In the genomic region with DNA sequence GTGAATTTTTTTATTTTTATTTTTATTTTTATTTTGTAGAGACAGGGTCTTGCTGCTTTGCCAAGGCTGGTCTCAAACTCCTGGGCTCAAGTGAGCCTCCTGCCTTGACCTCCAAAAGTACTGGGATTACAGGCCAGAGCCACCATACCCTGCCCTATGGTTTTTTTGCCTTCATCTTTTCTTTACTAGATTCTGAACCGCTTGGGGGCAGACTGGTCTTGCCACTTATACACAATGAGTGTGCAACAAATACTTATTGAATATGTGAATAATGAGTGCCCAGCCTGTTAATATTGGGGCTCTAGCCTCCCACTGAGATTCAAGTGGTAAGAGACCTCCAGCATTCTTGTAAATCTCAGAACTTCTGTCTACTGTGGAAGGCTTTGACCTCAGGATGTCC, we compare ENCODE assay signal across 9 cellular contexts. TPM values are rescaled to one million over a fixed set of nuclear protein-coding genes. Genes with fewer than 3 reads are reported as not detected.
A peak's percentile ranks its signal among the peaks of the same experiment; 100 is the strongest.
DNase-seq lines count a peak whose midpoint lies in the region; ATAC-seq and TF ChIP-seq lines count a peak whose summit lies in the region.
"Had no signal": no experiment of that assay in that cellular context is flagged by ENCODE, and none has a peak within 500 bp of the region (broad histone marks: within the 10 kb centered on the region; RNA-seq: fewer than 3 reads in every experiment).

No MANE protein-coding gene starts in this region.

- H3K4me2 ChIP-seq in smooth muscle cell, result peak overlapping the region; percentile 0

- H3K27me3 Mint-ChIP-seq in T-helper 1 cell treated with Interleukin-12 subunit alpha and Interleukin-12 subunit beta and Interleukin-4 antibody, amounts not matched to agents 30 μg/mL and 1 μg/mL, for 36 hours (ENCODE audit: low read depth), result no peaks in the 10 kb centered on the region
- peaks cover 8% of the 10 kb centered on the region for H3K27me3 Mint-ChIP-seq in dendritic cell treated with granulocyte-macrophage colony-stimulating factor and Interleukin-4, amounts not matched to agents 40 ng/mL and 50 ng/mL, for 4 days

- H3K4me3 ChIP-seq in GM12865 (ENCODE audit: low read depth, low read length) (no peak overlapping the region), smooth muscle cell (no peak overlapping the region)
- H3K4me3 ChIP-seq: mucosa of descending colon had no signal

- H4K20me1 ChIP-seq in smooth muscle cell (ENCODE audit: low read depth), result peaks cover 83% of the 10 kb centered on the region

- ATAC-seq in HG03280 (IDR thresholded peaks at IDR 0.05; ENCODE audit: unreplicated experiment) (no peak), GM21367 (IDR thresholded peaks at IDR 0.05; ENCODE audit: unreplicated experiment) (no peak)
- ATAC-seq: mucosa of descending colon had no signal

- intact Hi-C loops in dendritic cell treated with granulocyte-macrophage colony-stimulating factor and Interleukin-4, amounts not matched to agents 40 ng/mL and 50 ng/mL, for 4 days (cut with micrococcal nuclease), result loop anchor here (5.0 kb wide), 1 partner anchor 34 kb away; no protein-coding TSS in a partner anchor

- H3K9me3 Mint-ChIP-seq in T-helper 1 cell treated with Interleukin-12 subunit alpha and Interleukin-12 subunit beta and Interleukin-4 antibody, amounts not matched to agents 30 μg/mL and 1 μg/mL, for 36 hours, result no peaks in the 10 kb centered on the region
- H3K9me3 Mint-ChIP-seq in dendritic cell treated with granulocyte-macrophage colony-stimulating factor and Interleukin-4, amounts not matched to agents 40 ng/mL and 50 ng/mL, for 4 days, result peaks cover 9% of the 10 kb centered on the region

- H3K27ac Mint-ChIP-seq in T-helper 1 cell treated with Interleukin-12 subunit alpha and Interleukin-12 subunit beta and Interleukin-4 antibody, amounts not matched to agents 30 μg/mL and 1 μg/mL, for 36 hours, result peak overlapping the region; percentile 94
- H3K27ac Mint-ChIP-seq in dendritic cell treated with granulocyte-macrophage colony-stimulating factor and Interleukin-4, amounts not matched to agents 40 ng/mL and 50 ng/mL, for 4 days, result peak overlapping the region; percentile 77

- H3K27ac ChIP-seq in smooth muscle cell (ENCODE audit: low read depth), result peak overlapping the region; percentile 68

- peak; percentile 33 for TF ChIP-seq CTCF in GM12865 (IDR thresholded peaks at IDR 0.05; ENCODE audit: insufficient read depth, low read depth, low read length, missing control alignments)
- TF ChIP-seq CTCF in smooth muscle cell (IDR thresholded peaks at IDR 0.05; ENCODE audit: borderline replicate concordance, insufficient read depth, poor library complexity, severe bottlenecking), result no peak

- peaks cover 52% of the 10 kb centered on the region for H3K36me3 Mint-ChIP-seq in T-helper 1 cell treated with Interleukin-12 subunit alpha and Interleukin-12 subunit beta and Interleukin-4 antibody, amounts not matched to agents 30 μg/mL and 1 μg/mL, for 36 hours (ENCODE audit: low read depth)
- H3K36me3 Mint-ChIP-seq in dendritic cell treated with granulocyte-macrophage colony-stimulating factor and Interleukin-4, amounts not matched to agents 40 ng/mL and 50 ng/mL, for 4 days (ENCODE audit: low read depth), result peaks cover 13% of the 10 kb centered on the region

- peaks cover 71% of the 10 kb centered on the region for H3K4me1 Mint-ChIP-seq in T-helper 1 cell treated with Interleukin-12 subunit alpha and Interleukin-12 subunit beta and Interleukin-4 antibody, amounts not matched to agents 30 μg/mL and 1 μg/mL, for 36 hours (ENCODE audit: low read depth)
- peaks cover 59% of the 10 kb centered on the region for H3K4me1 Mint-ChIP-seq in dendritic cell treated with granulocyte-macrophage colony-stimulating factor and Interleukin-4, amounts not matched to agents 40 ng/mL and 50 ng/mL, for 4 days (ENCODE audit: low read depth)

- no peaks in the 10 kb centered on the region for H3K9me3 ChIP-seq in smooth muscle cell (replicated peaks; ENCODE audit: low read depth)
- H3K9me3 ChIP-seq: mucosa of descending colon had no signal

- DNase-seq in GM12865 (ENCODE audit: low read depth), result peak; percentile 57
- no peak for DNase-seq in smooth muscle cell (lab: John Stamatoyannopoulos, UW; ENCODE audit: unreplicated experiment)
- DNase-seq in SK-N-DZ (ENCODE audit: low spot score), result no peak
- DNase-seq: SIG-M5 had no signal

- H3K9ac ChIP-seq in smooth muscle cell (ENCODE audit: low read depth), result no peak overlapping the region

- H2AFZ ChIP-seq in smooth muscle cell (ENCODE audit: low read depth), result no peak overlapping the region

- H3K4me1 ChIP-seq in smooth muscle cell (ENCODE audit: low read depth), result peaks cover 3% of the 10 kb centered on the region

- peaks cover 1% of the 10 kb centered on the region for H3F3A ChIP-seq in smooth muscle cell (ENCODE audit: low read depth)

- H3K4me3 Mint-ChIP-seq in T-helper 1 cell treated with Interleukin-12 subunit alpha and Interleukin-12 subunit beta and Interleukin-4 antibody, amounts not matched to agents 30 μg/mL and 1 μg/mL, for 36 hours, result peak overlapping the region; percentile 95
- H3K4me3 Mint-ChIP-seq in dendritic cell treated with granulocyte-macrophage colony-stimulating factor and Interleukin-4, amounts not matched to agents 40 ng/mL and 50 ng/mL, for 4 days, result no peak overlapping the region

- WGBS in smooth muscle cell (ENCODE audit: low lambda C conversion rate), result 78% methylated on average over 1 of the region's 1 CpG

- H3K79me2 ChIP-seq in smooth muscle cell (ENCODE audit: low read depth), result peaks cover 86% of the 10 kb centered on the region

- H3K36me3 ChIP-seq in smooth muscle cell (ENCODE audit: low read depth), result no peaks in the 10 kb centered on the region

- no peaks in the 10 kb centered on the region for H3K27me3 ChIP-seq in smooth muscle cell (ENCODE audit: low read depth)

RNA-seq across cellular contexts. Expression of gene NCK2, which starts 3.9 kb away (rescaled TPM):
- total RNA-seq in smooth muscle cell, result 25.0 and 29.0 TPM in 2 replicates
- polyA plus RNA-seq in smooth muscle cell, result 44.8 and 50.5 TPM in 2 replicates
- polyA plus RNA-seq in SK-N-DZ (2014; cell fraction: cytosol; rRNA removed), result 54.9 and 64.1 TPM in 2 replicates
- polyA plus RNA-seq in SK-N-DZ (2014; cell fraction: nucleus; rRNA removed), result 18.0 and 25.8 TPM in 2 replicates
